In the genomic region with DNA sequence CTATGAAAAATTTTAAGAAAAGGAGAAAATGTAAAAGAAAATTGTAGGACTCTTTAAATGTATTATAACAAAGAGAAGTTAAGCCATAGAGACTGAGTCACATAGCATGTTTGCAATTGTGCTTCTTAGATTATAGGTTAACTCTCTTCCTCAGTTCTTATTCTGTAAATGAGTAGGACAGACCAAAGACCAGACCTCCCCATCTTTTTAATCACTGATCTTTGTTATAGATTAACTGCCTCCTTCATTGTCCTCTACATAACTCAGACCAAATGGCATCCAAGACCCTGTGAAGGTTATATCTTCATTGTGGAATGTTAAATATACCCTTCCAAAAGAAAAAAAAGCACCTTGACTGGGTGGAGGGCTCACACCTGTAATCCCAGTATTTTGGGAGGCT, we compare ENCODE assay signal across 21 cellular contexts.
"Had no signal": no experiment of that assay in that cellular context is flagged by ENCODE, and none has a peak within 500 bp of the region (broad histone marks: within the 10 kb centered on the region; RNA-seq: fewer than 3 reads in every experiment).

No MANE protein-coding gene starts in this region.

- H3K27ac ChIP-seq: breast epithelium, epithelial cell of prostate, lower lobe of right lung, sigmoid colon, transverse colon, uterus had no signal

- DNase-seq: activated CD4-positive, alpha-beta memory T cell treated with anti-CD3 and anti-CD28 coated beads, Interleukin-2, amount 10 ng/mL, durations not matched to agents 7 days and 5 days; activated CD4-positive, alpha-beta T cell treated with anti-CD3 and anti-CD28 coated beads, Interleukin-2, amount 10 ng/mL, durations not matched to agents 24 days and 14 days; activated effector memory CD4-positive, alpha-beta T cell treated with Interleukin-2 at 50 U/mL for 16 hours; activated naive CD4-positive, alpha-beta T cell treated with anti-CD3 and anti-CD28 coated beads for 36 hours; activated naive CD8-positive, alpha-beta T cell treated with anti-CD3 and anti-CD28 coated beads, Interleukin-2, amount 10 ng/mL, durations not matched to agents 7 days and 5 days; activated T-cell treated with anti-CD3 and anti-CD28 coated beads, Interleukin-2, amount 50 U/mL, for 72 hours; amniotic stem cell; cortex of kidney; hypothalamus; lower lobe of right lung; naive B cell; occipital lobe; sigmoid colon; stimulated activated CD4-positive, alpha-beta T cell treated with anti-CD3 and anti-CD28 coated beads, Interleukin-15, amount 100 ng/mL, for 24 hours; transverse colon; uterus had no signal

- H3K4me2 ChIP-seq: smooth muscle cell had no signal

- ATAC-seq: activated T-cell treated with anti-CD3 and anti-CD28 coated beads, Interleukin-2, amount 50 U/mL, for 72 hours; left lobe of liver; lower lobe of right lung; stimulated activated memory B cell treated with anti-CD40 and anti-IgM and Interleukin-4, amounts not matched to agents 10 μg/mL and 1 μg/mL and 100 μg/mL, for 72 hours had no signal

- H3K9me3 ChIP-seq: uterus had no signal

- H3K4me3 ChIP-seq: breast epithelium, lower lobe of right lung, sigmoid colon, smooth muscle cell, transverse colon, uterus had no signal

- H3K4me1 ChIP-seq: breast epithelium, lower lobe of right lung, sigmoid colon, transverse colon, uterus had no signal

- H3K27me3 ChIP-seq: breast epithelium, sigmoid colon, transverse colon, uterus had no signal

- H3K36me3 ChIP-seq: breast epithelium, lower lobe of right lung, sigmoid colon, transverse colon, uterus had no signal
